Comparison of ENCODE assay signal across 26 cellular contexts in genomic region chr7:127831312-127832212, GRCh38.
DNase-seq lines count a peak whose midpoint lies in the region; ATAC-seq, FAIRE-seq and TF ChIP-seq lines count a peak whose summit lies in the region.
"Had no signal": no experiment of that assay in that cellular context is flagged by ENCODE, and none has a peak within 500 bp of the region (broad histone marks: within the 10 kb centered on the region; RNA-seq: fewer than 3 reads in every experiment).

No MANE protein-coding gene starts in this region.

- WGBS in pancreas, 2 donors: 36 to 40% methylated on average over 5 of the region's 5 CpGs

- TF ChIP-seq CTCF in brain (conservative IDR thresholded peaks at IDR 0.05) (no peak), pancreas (IDR thresholded peaks at IDR 0.05) (no peak)

- peak overlapping the region in 2 of 5 experiments; percentile 10 to 51 for H3K4me3 Mint-ChIP-seq in brain
- H3K4me3 Mint-ChIP-seq: activated CD4-positive, alpha-beta memory T cell treated with anti-CD3 and anti-CD28 coated beads, Interleukin-2, amount 10 ng/mL, durations not matched to agents 7 days and 5 days; activated naive CD8-positive, alpha-beta T cell treated with anti-CD3 and anti-CD28 coated beads, Interleukin-2, amount 10 ng/mL, durations not matched to agents 7 days and 5 days; activated T-cell treated with anti-CD3 and anti-CD28 coated beads, Interleukin-2, amount 50 U/mL, for 72 hours; GM23338; natural killer cell; stimulated activated effector memory CD8-positive, alpha-beta T cell treated with anti-CD3 and anti-CD28 coated beads, Interleukin-12 subunit alpha, Interleukin-12 subunit beta, amount 100 ng/mL, for 72 hours had no signal

- H3K36me3 Mint-ChIP-seq in brain: peaks cover 11% of the 10 kb centered on the region

- peaks cover 0 to 6% (median 0%) of the 10 kb centered on the region in 3 donors for H3K4me1 ChIP-seq in pancreas
- H3K4me1 ChIP-seq: thyroid gland had no signal

- peak overlapping the region in 1 of 4 donors; percentile 46 for H3K27ac ChIP-seq in pancreas
- H3K27ac ChIP-seq: 22Rv1, BLaER1, cardiac muscle cell, spleen, thyroid gland had no signal

- ATAC-seq in pancreas: peak; percentile 73 to 78 (median 74)
- ATAC-seq: activated T-cell treated with anti-CD3 and anti-CD28 coated beads, Interleukin-2, amount 50 U/mL, for 72 hours; natural killer cell; Right ventricle myocardium inferior; stimulated activated effector memory CD8-positive, alpha-beta T cell treated with anti-CD3 and anti-CD28 coated beads, Interleukin-12 subunit alpha, Interleukin-12 subunit beta, amount 100 ng/mL, for 72 hours had no signal

- peak overlapping the region in 4 of 5 experiments; percentile 39 to 92 (median 79) for H3K27ac Mint-ChIP-seq in brain
- H3K27ac Mint-ChIP-seq: activated CD4-positive, alpha-beta memory T cell treated with anti-CD3 and anti-CD28 coated beads, Interleukin-2, amount 10 ng/mL, durations not matched to agents 7 days and 5 days; activated naive CD8-positive, alpha-beta T cell treated with anti-CD3 and anti-CD28 coated beads, Interleukin-2, amount 10 ng/mL, durations not matched to agents 7 days and 5 days; activated T-cell treated with anti-CD3 and anti-CD28 coated beads, Interleukin-2, amount 50 U/mL, for 72 hours; GM23338; natural killer cell; stimulated activated effector memory CD8-positive, alpha-beta T cell treated with anti-CD3 and anti-CD28 coated beads, Interleukin-12 subunit alpha, Interleukin-12 subunit beta, amount 100 ng/mL, for 72 hours had no signal

- FAIRE-seq in pancreas (lab: Jason Lieb, UNC) (no peak), RCC 7860 (lab: Jason Lieb, UNC) (no peak)

- no peaks in the 10 kb centered on the region for H3K36me3 ChIP-seq in pancreas
- H3K36me3 ChIP-seq: cardiac muscle cell, thyroid gland had no signal

- no peak overlapping the region for H3K4me3 ChIP-seq in pancreas
- H3K4me3 ChIP-seq: BLaER1, cardiac muscle cell, GM23338, spleen, thyroid gland had no signal

- peaks cover 0 to 10% (median 2%) of the 10 kb centered on the region in 5 experiments for H3K9me3 Mint-ChIP-seq in brain
- H3K9me3 Mint-ChIP-seq: natural killer cell had no signal

- peaks cover 44% of the 10 kb centered on the region for H3K4me1 Mint-ChIP-seq in brain
- H3K4me1 Mint-ChIP-seq: activated CD4-positive, alpha-beta memory T cell treated with anti-CD3 and anti-CD28 coated beads, Interleukin-2, amount 10 ng/mL, durations not matched to agents 7 days and 5 days had no signal

- H3K27me3 Mint-ChIP-seq in brain: no peaks in the 10 kb centered on the region
- H3K27me3 Mint-ChIP-seq: activated CD4-positive, alpha-beta memory T cell treated with anti-CD3 and anti-CD28 coated beads, Interleukin-2, amount 10 ng/mL, durations not matched to agents 7 days and 5 days; activated naive CD8-positive, alpha-beta T cell treated with anti-CD3 and anti-CD28 coated beads, Interleukin-2, amount 10 ng/mL, durations not matched to agents 7 days and 5 days had no signal

- H3K27me3 ChIP-seq in pancreas: no peaks in the 10 kb centered on the region
- H3K27me3 ChIP-seq: BLaER1, cardiac muscle cell, spleen, thyroid gland had no signal

- DNase-seq in NCI-H146 (lab: John Stamatoyannopoulos, UW): peak; percentile 23
- no peak for DNase-seq in NCI-H146 treated with DMSO at 0.1 percent for 48 hours (lab: John Stamatoyannopoulos, UW; ENCODE audit: unreplicated experiment)
- DNase-seq in NCI-H2107 (lab: John Stamatoyannopoulos, UW): peak; percentile 32
- peak in 1 of 6 donors; percentile 34 for DNase-seq in pancreas
- no peak for DNase-seq in ecto neural progenitor cell (ENCODE audit: low spot score)
- no peak for DNase-seq in NOMO-1 treated with DMSO at 0.1 percent for 48 hours (lab: John Stamatoyannopoulos, UW; ENCODE audit: unreplicated experiment)
- no peak for DNase-seq in RCC 7860 (ENCODE audit: low spot score)
- DNase-seq: activated CD4-positive, alpha-beta memory T cell treated with anti-CD3 and anti-CD28 coated beads, Interleukin-2, amount 10 ng/mL, durations not matched to agents 7 days and 5 days; activated naive CD8-positive, alpha-beta T cell treated with anti-CD3 and anti-CD28 coated beads, Interleukin-2, amount 10 ng/mL, durations not matched to agents 7 days and 5 days; activated T-cell treated with anti-CD3 and anti-CD28 coated beads, Interleukin-2, amount 50 U/mL, for 72 hours; effector CD8-positive, alpha-beta T cell; islet precursor cell; KG1; mammary epithelial cell; natural killer cell; NCI-H1436; spleen; T-helper 2 cell; thyroid gland had no signal

- no peaks in the 10 kb centered on the region for H3K9me3 ChIP-seq in pancreas
- H3K9me3 ChIP-seq: thyroid gland had no signal

- intact Hi-C loops in pancreas (cut with DNase I): no loop called here

Comparison
In these comparisons a context has a peak if more than half of its experiments do, and no peak if none do; other contexts are left out.
1. DNase-seq: peak in NCI-H146 (single experiment) and NCI-H2107 (single experiment); none in NCI-H146 treated with DMSO at 0.1 percent for 48 hours (single experiment), ecto neural progenitor cell (single experiment), NOMO-1 treated with DMSO at 0.1 percent for 48 hours (single experiment) and RCC 7860 (single experiment).